In genomic region chr5:2206244-2207108, GRCh38 we compare ENCODE assay signal across 20 cellular contexts.
DNase-seq lines count a peak whose midpoint lies in the region; ATAC-seq, FAIRE-seq and TF ChIP-seq lines count a peak whose summit lies in the region.
"Had no signal": no experiment of that assay in that cellular context is flagged by ENCODE, and none has a peak within 500 bp of the region (broad histone marks: within the 10 kb centered on the region; RNA-seq: fewer than 3 reads in every experiment).

No MANE protein-coding gene starts in this region.

- H3K4me2 ChIP-seq in H1 (ENCODE audit: insufficient read depth in 1 of 2, low read depth in 2 of 2, low read length in 2 of 2) (no peak overlapping the region), Karpas-422 (ENCODE audit: low read depth, low read length, poor library complexity, severe bottlenecking) (no peak overlapping the region)

- no peaks in the 10 kb centered on the region for H3K27me3 Mint-ChIP-seq in activated CD8-positive, alpha-beta T cell treated with anti-CD3 and anti-CD28 coated beads, Interleukin-2, amount 10 ng/mL, durations not matched to agents 7 days and 5 days (ENCODE audit: low read depth)
- H3K27me3 Mint-ChIP-seq in activated CD8-positive, alpha-beta T cell treated with anti-CD3 and anti-CD28 coated beads for 36 hours: peaks cover 1% of the 10 kb centered on the region
- peaks cover 20% of the 10 kb centered on the region for H3K27me3 Mint-ChIP-seq in neural crest cell (ENCODE audit: low read depth)
- H3K27me3 Mint-ChIP-seq: IgD-negative memory B cell had no signal

- H2AK5ac ChIP-seq in H1 (ENCODE audit: low read depth, low read length): no peak overlapping the region

- no peak overlapping the region for H2BK12ac ChIP-seq in H1 (ENCODE audit: low read depth, low read length)

- H2BK120ac ChIP-seq in H1 (replicated peaks; ENCODE audit: low read depth, low read length): no peak overlapping the region

- H3K4me3 ChIP-seq in H1 (ENCODE audit: extremely low read depth in 1 of 4, insufficient read depth in 2 of 4, low read depth in 3 of 4, low read length in 4 of 4) (no peak overlapping the region), Peyer's patch (no peak overlapping the region), Karpas-422 (ENCODE audit: low read length) (no peak overlapping the region)
- H3K4me3 ChIP-seq: GM12878 had no signal

- no peaks in the 10 kb centered on the region for H3K4me1 Mint-ChIP-seq in activated CD8-positive, alpha-beta T cell treated with anti-CD3 and anti-CD28 coated beads, Interleukin-2, amount 10 ng/mL, durations not matched to agents 7 days and 5 days (ENCODE audit: low read depth)
- no peaks in the 10 kb centered on the region for H3K4me1 Mint-ChIP-seq in activated CD8-positive, alpha-beta T cell treated with anti-CD3 and anti-CD28 coated beads for 36 hours (ENCODE audit: low read depth)
- peaks cover 43% of the 10 kb centered on the region for H3K4me1 Mint-ChIP-seq in neural crest cell
- H3K4me1 Mint-ChIP-seq: CD4-positive, alpha-beta memory T cell; IgD-negative memory B cell had no signal

- no peaks in the 10 kb centered on the region for H3K36me3 ChIP-seq in H1 (ENCODE audit: control insufficient read depth in 2 of 4, insufficient read depth in 4 of 4, low read length in 3 of 4)
- H3K36me3 ChIP-seq in Peyer's patch: no peaks in the 10 kb centered on the region
- H3K36me3 ChIP-seq in Karpas-422 (ENCODE audit: insufficient read depth, low read length): no peaks in the 10 kb centered on the region

- TF ChIP-seq POLR2A in H1 (IDR thresholded peaks at IDR 0.05; ENCODE audit: control extremely low read depth in 1 of 2, low read depth in 2 of 2, low read length in 2 of 2) (no peak), Peyer's patch (IDR thresholded peaks at IDR 0.05) (no peak)

- no peak overlapping the region for H4K91ac ChIP-seq in H1 (replicated peaks; ENCODE audit: insufficient read length, low read length)

- H3K27ac ChIP-seq in H1 (ENCODE audit: low read depth, low read length): no peak overlapping the region
- H3K27ac ChIP-seq in Peyer's patch: no peak overlapping the region
- H3K27ac ChIP-seq in Karpas-422 (ENCODE audit: low read length): no peak overlapping the region

- H3K56ac ChIP-seq in H1 (replicated peaks; ENCODE audit: insufficient read length, low read depth, low read length): no peak overlapping the region

- no peak overlapping the region for H2BK5ac ChIP-seq in H1 (ENCODE audit: low read depth, low read length)

- H2BK15ac ChIP-seq in H1 (ENCODE audit: low read length): no peak overlapping the region

- no peak overlapping the region for H3K4me3 Mint-ChIP-seq in activated CD8-positive, alpha-beta T cell treated with anti-CD3 and anti-CD28 coated beads, Interleukin-2, amount 10 ng/mL, durations not matched to agents 7 days and 5 days
- no peak overlapping the region for H3K4me3 Mint-ChIP-seq in activated CD8-positive, alpha-beta T cell treated with anti-CD3 and anti-CD28 coated beads for 36 hours
- peak overlapping the region; percentile 39 for H3K4me3 Mint-ChIP-seq in neural crest cell
- H3K4me3 Mint-ChIP-seq: CD4-positive, alpha-beta memory T cell; HFFc6; IgD-negative memory B cell had no signal

- TF ChIP-seq CTCF in activated CD8-positive, alpha-beta T cell treated with anti-CD3 and anti-CD28 coated beads for 36 hours (IDR thresholded peaks at IDR 0.05): no peak
- TF ChIP-seq CTCF in H1 (IDR thresholded peaks at IDR 0.05; ENCODE audit: control extremely low read depth in 1 of 3, insufficient read depth in 1 of 3, low read depth in 1 of 3, low read length in 3 of 3): no peak
- no peak for TF ChIP-seq CTCF in neural crest cell (conservative IDR thresholded peaks at IDR 0.05)
- TF ChIP-seq CTCF in Peyer's patch (IDR thresholded peaks at IDR 0.05): no peak

- WGBS in H1 (ENCODE audit: extremely low coverage in 1 of 2, insufficient coverage in 1 of 2, insufficient read length in 1 of 2, insufficient replicate concordance in 2 of 2, low coverage in 1 of 2, low lambda C conversion rate in 2 of 2, missing lambda C conversion rate in 1 of 2), 2 experiments: 87% methylated on average over 28 of the region's 28 CpGs; no CpG with 5 or more reads in 1 of the 2 experiments

- H3K23ac ChIP-seq in H1 (ENCODE audit: insufficient read length): no peak overlapping the region

- H3K79me1 ChIP-seq in H1 (ENCODE audit: low read depth, low read length): no peaks in the 10 kb centered on the region

- no peaks in the 10 kb centered on the region for H3K9me3 Mint-ChIP-seq in activated CD8-positive, alpha-beta T cell treated with anti-CD3 and anti-CD28 coated beads, Interleukin-2, amount 10 ng/mL, durations not matched to agents 7 days and 5 days (ENCODE audit: insufficient read depth)
- H3K9me3 Mint-ChIP-seq in activated CD8-positive, alpha-beta T cell treated with anti-CD3 and anti-CD28 coated beads for 36 hours: no peaks in the 10 kb centered on the region
- no peaks in the 10 kb centered on the region for H3K9me3 Mint-ChIP-seq in neural crest cell

- no peak overlapping the region for H3K4ac ChIP-seq in H1 (replicated peaks; ENCODE audit: insufficient read length, low read depth, low read length)

- H2AFZ ChIP-seq in H1 (ENCODE audit: low read length): no peak overlapping the region
- H2AFZ ChIP-seq in Karpas-422 (ENCODE audit: low read length): no peak overlapping the region

- H3K27ac Mint-ChIP-seq in activated CD8-positive, alpha-beta T cell treated with anti-CD3 and anti-CD28 coated beads, Interleukin-2, amount 10 ng/mL, durations not matched to agents 7 days and 5 days: no peak overlapping the region
- H3K27ac Mint-ChIP-seq in activated CD8-positive, alpha-beta T cell treated with anti-CD3 and anti-CD28 coated beads for 36 hours: no peak overlapping the region
- H3K27ac Mint-ChIP-seq in neural crest cell (ENCODE audit: unreplicated experiment): peak overlapping the region; percentile 93
- H3K27ac Mint-ChIP-seq: CD4-positive, alpha-beta memory T cell; HFFc6; IgD-negative memory B cell had no signal

- H4K5ac ChIP-seq in H1 (ENCODE audit: insufficient read length, low read depth, low read length): no peak overlapping the region

- H3K79me2 ChIP-seq in H1 (ENCODE audit: control insufficient read depth in 1 of 2, insufficient read depth in 2 of 2, low read length in 2 of 2) (no peaks in the 10 kb centered on the region), Karpas-422 (ENCODE audit: low read length) (no peaks in the 10 kb centered on the region)

- H3K9ac ChIP-seq in H1 (replicated peaks in 1 of 4; ENCODE audit: extremely low read depth in 1 of 4, low read depth in 3 of 4, low read length in 3 of 4): no peak overlapping the region
- no peak overlapping the region for H3K9ac ChIP-seq in Karpas-422 (ENCODE audit: low read length)

- no peak overlapping the region for H2BK20ac ChIP-seq in H1 (ENCODE audit: low read length)

- H3K23me2 ChIP-seq in H1 (ENCODE audit: low read depth, low read length): no peaks in the 10 kb centered on the region

- no peak overlapping the region for H3K18ac ChIP-seq in H1 (ENCODE audit: extremely low read depth, low read length)

- no peak for FAIRE-seq in H1 (lab: Jason Lieb, UNC)
- FAIRE-seq: G401.6, GM12878 had no signal

- H3K4me1 ChIP-seq in H1 (replicated peaks in 1 of 4; ENCODE audit: control insufficient read depth in 3 of 4, insufficient read depth in 4 of 4, low read length in 3 of 4): peaks cover 0 to 6% (median 4%) of the 10 kb centered on the region in 4 experiments; a peak in 4 of 7 replicates
- no peaks in the 10 kb centered on the region for H3K4me1 ChIP-seq in Peyer's patch
- no peaks in the 10 kb centered on the region for H3K4me1 ChIP-seq in Karpas-422 (ENCODE audit: low read length)

- TF ChIP-seq RAD21 in H1 (IDR thresholded peaks at IDR 0.05 in 1 of 2, conservative IDR thresholded peaks at IDR 0.05 in 1 of 2; ENCODE audit: low read depth in 2 of 2, low read length in 2 of 2): no peak

- H4K8ac ChIP-seq in H1 (ENCODE audit: extremely low read depth, insufficient read depth, low read length): 0 out of 2 replicates have a peak overlapping the region, but pooled peaks have one; percentile 20

- no peaks in the 10 kb centered on the region for H3K9me2 ChIP-seq in Karpas-422 (replicated peaks; ENCODE audit: insufficient read depth, low read length)

- TF ChIP-seq EP300 in H1 (IDR thresholded peaks at IDR 0.05; ENCODE audit: borderline replicate concordance in 1 of 2, low read depth in 2 of 2, low read length in 2 of 2): no peak

- ATAC-seq in activated CD8-positive, alpha-beta T cell treated with anti-CD3 and anti-CD28 coated beads, Interleukin-2, amount 10 ng/mL, durations not matched to agents 7 days and 5 days: no peak
- ATAC-seq in activated CD8-positive, alpha-beta T cell treated with anti-CD3 and anti-CD28 coated beads for 36 hours: no peak
- ATAC-seq: GM12878, Panc1 had no signal

- CTCF ChIA-PET in activated CD8-positive, alpha-beta T cell treated with anti-CD3 and anti-CD28 coated beads, Interleukin-2, amount 10 ng/mL, durations not matched to agents 7 days and 5 days (lab: Charles Lee): no interaction called here
- CTCF ChIA-PET in activated CD8-positive, alpha-beta T cell treated with anti-CD3 and anti-CD28 coated beads for 36 hours (lab: Charles Lee): no interaction called here
- CTCF ChIA-PET in H1 (lab: Charles Lee; ENCODE audit: partially characterized antibody): interaction anchor here (1.1 to 2.5 kb wide), 2 partner anchors 205 to 480 kb away, joined by 3 to 5 read pairs; no protein-coding TSS in a partner anchor

- no peaks in the 10 kb centered on the region for H4K20me1 ChIP-seq in H1 (replicated peaks in 1 of 2; ENCODE audit: control insufficient read depth in 1 of 2, insufficient read depth in 2 of 2, low read length in 2 of 2)
- no peaks in the 10 kb centered on the region for H4K20me1 ChIP-seq in Karpas-422 (ENCODE audit: insufficient read depth, low read depth, low read length)

- POLR2A ChIA-PET in activated CD8-positive, alpha-beta T cell treated with anti-CD3 and anti-CD28 coated beads, Interleukin-2, amount 10 ng/mL, durations not matched to agents 7 days and 5 days (lab: Charles Lee): no interaction called here
- POLR2A ChIA-PET in activated CD8-positive, alpha-beta T cell treated with anti-CD3 and anti-CD28 coated beads for 36 hours (lab: Charles Lee): no interaction called here
- POLR2A ChIA-PET in H1 (lab: Charles Lee; ENCODE audit: partially characterized antibody): no interaction called here

- intact Hi-C loops in activated CD8-positive, alpha-beta T cell treated with anti-CD3 and anti-CD28 coated beads for 36 hours (cut with micrococcal nuclease): no loop called here

- H3K14ac ChIP-seq in H1 (ENCODE audit: insufficient read length): no peak overlapping the region

- DNase-seq in activated CD8-positive, alpha-beta T cell treated with anti-CD3 and anti-CD28 coated beads, Interleukin-2, amount 10 ng/mL, durations not matched to agents 7 days and 5 days: peak; percentile 7
- DNase-seq in activated CD8-positive, alpha-beta T cell treated with anti-CD3 and anti-CD28 coated beads for 36 hours: no peak
- no peak for DNase-seq in H1 (ENCODE audit: low read depth in 1 of 2, low spot score in 2 of 2)
- peak; percentile 55 for DNase-seq in neural crest cell (ENCODE audit: low read depth, low spot score)
- DNase-seq in Peyer's patch: no peak
- no peak for DNase-seq in Karpas-422
- DNase-seq in mesenteric fat pad (ENCODE audit: low spot score): no peak
- no peak for DNase-seq in DMS 273 treated with DMSO at 0.1 percent for 48 hours (lab: John Stamatoyannopoulos, UW)
- DNase-seq: Calu3; CD4-positive, alpha-beta memory T cell; DMS79 treated with DMSO at 0.1 percent for 48 hours; HFFc6; NCI-H1105; NCI-H1694; NCI-H510A treated with DMSO at 0.1 percent for 48 hours; Right ventricle myocardium superior had no signal

- no peaks in the 10 kb centered on the region; a peak in 2 of 7 replicates for H3K27me3 ChIP-seq in H1 (replicated peaks in 1 of 4; ENCODE audit: control insufficient read depth in 3 of 4, extremely low read depth in 1 of 4, insufficient read depth in 3 of 4, low read length in 3 of 4)
- H3K27me3 ChIP-seq in Peyer's patch: no peaks in the 10 kb centered on the region
- H3K27me3 ChIP-seq in Karpas-422 (ENCODE audit: low read length): no peaks in the 10 kb centered on the region

- H3K9me3 ChIP-seq in H1 (ENCODE audit: insufficient read depth in 2 of 2, low read depth in 1 of 2, low read length in 1 of 2) (no peaks in the 10 kb centered on the region), Peyer's patch (no peaks in the 10 kb centered on the region), Karpas-422 (ENCODE audit: low read length) (no peaks in the 10 kb centered on the region)

- H3K36me3 Mint-ChIP-seq in activated CD8-positive, alpha-beta T cell treated with anti-CD3 and anti-CD28 coated beads, Interleukin-2, amount 10 ng/mL, durations not matched to agents 7 days and 5 days (ENCODE audit: low read depth): no peaks in the 10 kb centered on the region
- H3K36me3 Mint-ChIP-seq in activated CD8-positive, alpha-beta T cell treated with anti-CD3 and anti-CD28 coated beads for 36 hours (ENCODE audit: low read depth): no peaks in the 10 kb centered on the region
- H3K36me3 Mint-ChIP-seq in neural crest cell (ENCODE audit: low read depth): no peaks in the 10 kb centered on the region
- H3K36me3 Mint-ChIP-seq: CD4-positive, alpha-beta memory T cell; IgD-negative memory B cell had no signal

Comparison
In these comparisons a context has a peak if more than half of its experiments do, and no peak if none do; other contexts are left out.
1. DNase-seq: peak in activated CD8-positive, alpha-beta T cell treated with anti-CD3 and anti-CD28 coated beads, Interleukin-2, amount 10 ng/mL, durations not matched to agents 7 days and 5 days (single experiment) and neural crest cell (single experiment); none in activated CD8-positive, alpha-beta T cell treated with anti-CD3 and anti-CD28 coated beads for 36 hours (single experiment), H1 (0 of 2), Peyer's patch (0 of 3), Karpas-422 (single experiment), mesenteric fat pad (single experiment) and DMS 273 treated with DMSO at 0.1 percent for 48 hours (single experiment).